In the genomic region with DNA sequence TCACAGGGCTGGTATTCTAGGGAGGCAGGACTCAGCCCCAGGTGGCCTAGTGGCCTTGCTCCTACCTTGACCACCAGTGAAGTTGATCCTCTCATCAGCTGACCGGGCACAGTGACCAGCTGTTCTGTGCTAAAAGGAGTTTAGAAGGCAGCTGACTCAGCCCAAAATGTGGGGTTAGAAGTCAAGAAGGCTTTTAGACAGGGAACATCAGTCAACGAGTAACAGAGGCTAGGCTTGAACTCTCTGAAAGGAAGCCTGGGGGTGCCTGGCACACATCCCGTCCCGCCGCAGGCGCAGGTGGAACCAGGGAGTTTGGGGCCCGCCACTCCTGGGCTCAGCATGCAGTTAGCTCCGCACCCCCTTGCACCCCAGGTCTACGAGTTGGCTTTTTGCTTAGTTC, we compare ENCODE assay signal across 15 cellular contexts.
DNase-seq lines count a peak whose midpoint lies in the region; ATAC-seq, FAIRE-seq and TF ChIP-seq lines count a peak whose summit lies in the region.
"Had no signal": no experiment of that assay in that cellular context is flagged by ENCODE, and none has a peak within 500 bp of the region (broad histone marks: within the 10 kb centered on the region; RNA-seq: fewer than 3 reads in every experiment).

No MANE protein-coding gene starts in this region.

- peaks cover 6% of the 10 kb centered on the region for H3K9me3 Mint-ChIP-seq in astrocyte (ENCODE audit: unreplicated experiment)
- no peaks in the 10 kb centered on the region for H3K9me3 Mint-ChIP-seq in osteocyte (ENCODE audit: unreplicated experiment)
- H3K9me3 Mint-ChIP-seq: CD4-positive, alpha-beta T cell; WTC11 had no signal

- H3K36me3 ChIP-seq in astrocyte (ENCODE audit: insufficient read depth, low read length) (no peaks in the 10 kb centered on the region), gastroesophageal sphincter (no peaks in the 10 kb centered on the region), upper lobe of left lung (no peaks in the 10 kb centered on the region)

- peak overlapping the region; percentile 46 for H3K9ac ChIP-seq in astrocyte (ENCODE audit: low read length)

- no peak for DNase-seq in astrocyte (ENCODE audit: low read depth)
- no peak for DNase-seq in osteocyte (ENCODE audit: extremely low spot score, unreplicated experiment)
- no peak for DNase-seq in upper lobe of left lung
- DNase-seq in NCI-H2196 (lab: John Stamatoyannopoulos, UW; ENCODE audit: unreplicated experiment) = no peak
- DNase-seq in SKM-1 (lab: John Stamatoyannopoulos, UW; ENCODE audit: unreplicated experiment) = no peak
- DNase-seq in urothelium cell line (ENCODE audit: low spot score) = no peak
- DNase-seq: activated CD8-positive, alpha-beta memory T cell treated with anti-CD3 and anti-CD28 coated beads, Interleukin-2, amount 50 U/mL, for 4 hours; CD4-positive, alpha-beta T cell; effector memory CD4-positive, alpha-beta T cell; mesendoderm; NCI-H1417 treated with DMSO at 0.1 percent for 48 hours; NCI-H69 had no signal

- no peak for TF ChIP-seq EP300 in gastroesophageal sphincter (IDR thresholded peaks at IDR 0.05)
- TF ChIP-seq EP300 in upper lobe of left lung (IDR thresholded peaks at IDR 0.05) = no peak

- H3K27ac ChIP-seq in astrocyte (ENCODE audit: low read depth, low read length) (peak overlapping the region; percentile 65), gastroesophageal sphincter (peak overlapping the region; percentile 95 to 98 (median 98)), upper lobe of left lung (peak overlapping the region; percentile 49 to 75 (median 72))

- no peak overlapping the region for H3K27ac Mint-ChIP-seq in astrocyte (ENCODE audit: unreplicated experiment)
- H3K27ac Mint-ChIP-seq in osteocyte (ENCODE audit: unreplicated experiment) = peak overlapping the region; percentile 76
- H3K27ac Mint-ChIP-seq: CD4-positive, alpha-beta T cell; WTC11 had no signal

- TF ChIP-seq CTCF in astrocyte (IDR thresholded peaks at IDR 0.05; ENCODE audit: insufficient read depth, low read depth, low read length) = no peak
- TF ChIP-seq CTCF in gastroesophageal sphincter (IDR thresholded peaks at IDR 0.05) = no peak
- TF ChIP-seq CTCF in osteocyte (IDR thresholded peaks at IDR 0.05) = no peak
- TF ChIP-seq CTCF in upper lobe of left lung (IDR thresholded peaks at IDR 0.05) = no peak

- H3K9me3 ChIP-seq in astrocyte (ENCODE audit: insufficient read depth, low read depth, low read length) (no peaks in the 10 kb centered on the region), gastroesophageal sphincter (no peaks in the 10 kb centered on the region), upper lobe of left lung (no peaks in the 10 kb centered on the region)

- H3K4me3 ChIP-seq in astrocyte (ENCODE audit: insufficient read depth, low read depth, low read length) = no peak overlapping the region
- no peak overlapping the region for H3K4me3 ChIP-seq in gastroesophageal sphincter
- H3K4me3 ChIP-seq in upper lobe of left lung = no peak overlapping the region

- no peak overlapping the region for H3K4me3 Mint-ChIP-seq in astrocyte (ENCODE audit: unreplicated experiment)
- H3K4me3 Mint-ChIP-seq in osteocyte (ENCODE audit: unreplicated experiment) = no peak overlapping the region
- H3K4me3 Mint-ChIP-seq: CD4-positive, alpha-beta T cell; WTC11 had no signal

- WGBS in gastroesophageal sphincter (ENCODE audit: low coverage in 1 of 2), 2 donors = 78 to 100% methylated on average over 1 to 4 of the region's 9 CpGs
- WGBS in upper lobe of left lung, 2 donors = 88 to 95% methylated on average over 8 to 9 of the region's 9 CpGs

- peak overlapping the region; percentile 77 for H3K4me2 ChIP-seq in astrocyte (ENCODE audit: low read length)

- FAIRE-seq in astrocyte (lab: Jason Lieb, UNC) (no peak), urothelium cell line (lab: Jason Lieb, UNC) (no peak)

- H3K4me1 Mint-ChIP-seq in astrocyte (ENCODE audit: low read depth, unreplicated experiment) (peaks cover 30% of the 10 kb centered on the region), osteocyte (ENCODE audit: unreplicated experiment) (peaks cover 61% of the 10 kb centered on the region)

- no peaks in the 10 kb centered on the region for H4K20me1 ChIP-seq in astrocyte (ENCODE audit: insufficient read depth, low read length)

- H3K79me2 ChIP-seq in astrocyte (ENCODE audit: insufficient read depth, low read length) = no peaks in the 10 kb centered on the region

- no peaks in the 10 kb centered on the region for H3K27me3 ChIP-seq in astrocyte (ENCODE audit: insufficient read depth, low read length)
- H3K27me3 ChIP-seq in gastroesophageal sphincter = no peaks in the 10 kb centered on the region
- H3K27me3 ChIP-seq in upper lobe of left lung = no peaks in the 10 kb centered on the region

- H3K27me3 Mint-ChIP-seq in astrocyte (ENCODE audit: low read depth, unreplicated experiment) (no peaks in the 10 kb centered on the region), osteocyte (ENCODE audit: unreplicated experiment) (no peaks in the 10 kb centered on the region)
- H3K27me3 Mint-ChIP-seq: CD4-positive, alpha-beta T cell had no signal

- no peak overlapping the region for H2AFZ ChIP-seq in astrocyte (ENCODE audit: low read depth, low read length)

- ATAC-seq in gastroesophageal sphincter = no peak
- no peak for ATAC-seq in upper lobe of left lung (ENCODE audit: low FRiP score in 2 of 2)
- no peak for ATAC-seq in HG03442 (IDR thresholded peaks at IDR 0.05; ENCODE audit: unreplicated experiment)

- H3K4me1 ChIP-seq in astrocyte (ENCODE audit: insufficient read depth, low read length) = peaks cover 36% of the 10 kb centered on the region
- H3K4me1 ChIP-seq in gastroesophageal sphincter = peaks cover 13 to 83% (median 31%) of the 10 kb centered on the region in 3 donors
- H3K4me1 ChIP-seq in upper lobe of left lung = peaks cover 20 to 34% (median 29%) of the 10 kb centered on the region in 4 donors

- H3K36me3 Mint-ChIP-seq in astrocyte (ENCODE audit: low read depth, unreplicated experiment) (no peaks in the 10 kb centered on the region), osteocyte (ENCODE audit: unreplicated experiment) (no peaks in the 10 kb centered on the region)
- H3K36me3 Mint-ChIP-seq: WTC11 had no signal

- TF ChIP-seq POLR2A in gastroesophageal sphincter (IDR thresholded peaks at IDR 0.05) (no peak), upper lobe of left lung (IDR thresholded peaks at IDR 0.05) (no peak)
